Comparison of ENCODE assay signal across 8 cellular contexts in genomic region chr1:150548632-150549495, GRCh38. TPM values are rescaled to one million over a fixed set of nuclear protein-coding genes. Genes with fewer than 3 reads are reported as not detected.
A peak's percentile ranks its signal among the peaks of the same experiment; 100 is the strongest.
DNase-seq lines count a peak whose midpoint lies in the region; ATAC-seq, FAIRE-seq and TF ChIP-seq lines count a peak whose summit lies in the region.

TSS of gene ADAMTSL4 (plus strand) at chr1:150549408. CDS start at chr1:150552289, 2,881 bp downstream.

- H2BK12ac ChIP-seq in H1 (ENCODE audit: low read depth, low read length): peak within 1 kb of the TSS; percentile 50; the same call in 1 of the 2 replicates

- H3K27ac ChIP-seq in H1 (ENCODE audit: low read depth, low read length) (no peak within 1 kb of the TSS), tibial nerve (peak within 1 kb of the TSS; percentile 84 to 99 (median 97))

- peak within 1 kb of the TSS; percentile 32; the same call in 1 of the 2 replicates for H3K18ac ChIP-seq in H1 (ENCODE audit: extremely low read depth, low read length)

- H3K14ac ChIP-seq in H1 (ENCODE audit: insufficient read length): no peak within 1 kb of the TSS

- peak within 1 kb of the TSS; percentile 83 for H4K8ac ChIP-seq in H1 (ENCODE audit: extremely low read depth, insufficient read depth, low read length)

- POLR2A ChIA-PET in H1 (lab: Charles Lee; ENCODE audit: partially characterized antibody): interaction anchor here (0.7 to 43.7 kb wide), 9 partner anchors 12 to 449 kb away, joined by 3 to 1380 read pairs (median 9); partner anchors contain the start of genes ENSA, FALEC and MCL1

- 4% methylated on average over 45 of the region's 91 CpGs; no CpG with 5 or more reads in 1 of the 2 experiments for WGBS in H1 (ENCODE audit: extremely low coverage in 1 of 2, insufficient coverage in 1 of 2, insufficient read length in 1 of 2, insufficient replicate concordance in 2 of 2, low coverage in 1 of 2, low lambda C conversion rate in 2 of 2, missing lambda C conversion rate in 1 of 2), 2 experiments
- 0% methylated on average over 50 to 66 of the region's 91 CpGs for WGBS in tibial nerve, 2 donors

- no peak within 1 kb of the TSS for H3K56ac ChIP-seq in H1 (replicated peaks; ENCODE audit: insufficient read length, low read depth, low read length)

- TF ChIP-seq CTCF in Loucy (conservative IDR thresholded peaks at IDR 0.05; ENCODE audit: low read length): no peak
- TF ChIP-seq CTCF in H1 (IDR thresholded peaks at IDR 0.05; ENCODE audit: control extremely low read depth in 1 of 3, insufficient read depth in 1 of 3, low read depth in 1 of 3, low read length in 3 of 3): no peak
- peak in 2 of 5 experiments; percentile 35 to 43 for TF ChIP-seq CTCF in tibial nerve (IDR thresholded peaks at IDR 0.05)

- H3K79me2 ChIP-seq in Loucy (ENCODE audit: insufficient read depth, low read length) (no peaks in the 10 kb centered on the region), H1 (ENCODE audit: control insufficient read depth in 1 of 2, insufficient read depth in 2 of 2, low read length in 2 of 2) (no peaks in the 10 kb centered on the region)

- DNase-seq in AG08395 (ENCODE audit: low spot score) (peak; percentile 76), GM12892 (ENCODE audit: insufficient read length) (peak; percentile 75), T1000 (lab: John Stamatoyannopoulos, UW) (peak; percentile 67), H1 (ENCODE audit: low read depth in 1 of 2, low spot score in 2 of 2) (no peak), medulla oblongata (ENCODE audit: extremely low spot score) (peak; percentile 38), tibial nerve (ENCODE audit: low spot score in 2 of 2) (no peak)

- TF ChIP-seq POLR2A in GM12892 (IDR thresholded peaks at IDR 0.05; ENCODE audit: low read depth, low read length) (no peak), H1 (IDR thresholded peaks at IDR 0.05; ENCODE audit: control extremely low read depth in 1 of 2, low read depth in 2 of 2, low read length in 2 of 2) (no peak), tibial nerve (IDR thresholded peaks at IDR 0.05) (peak in 1 of 2 donors; percentile 14)

- H3K79me1 ChIP-seq in H1 (ENCODE audit: low read depth, low read length): no peaks in the 10 kb centered on the region

- H2BK20ac ChIP-seq in H1 (ENCODE audit: low read length): no peak within 1 kb of the TSS

- no peak within 1 kb of the TSS for H4K5ac ChIP-seq in H1 (ENCODE audit: insufficient read length, low read depth, low read length)

- H3K4ac ChIP-seq in H1 (replicated peaks; ENCODE audit: insufficient read length, low read depth, low read length): peak within 1 kb of the TSS; percentile 78

- H2AK5ac ChIP-seq in H1 (ENCODE audit: low read depth, low read length): 0 out of 2 replicates have a peak within 1 kb of the TSS, but pooled peaks have one; percentile 41

- peaks cover 5% of the 10 kb centered on the region; the same call in 1 of the 2 replicates for H3K23me2 ChIP-seq in H1 (ENCODE audit: low read depth, low read length)

- H3K36me3 ChIP-seq in Loucy (ENCODE audit: insufficient read depth, low read length): no peaks in the 10 kb centered on the region
- no peaks in the 10 kb centered on the region for H3K36me3 ChIP-seq in H1 (ENCODE audit: control insufficient read depth in 2 of 4, insufficient read depth in 4 of 4, low read length in 3 of 4)
- no peaks in the 10 kb centered on the region for H3K36me3 ChIP-seq in tibial nerve

- H3K9me2 ChIP-seq in Loucy (replicated peaks; ENCODE audit: low read depth, low read length): no peaks in the 10 kb centered on the region

- H3K4me1 ChIP-seq in Loucy (ENCODE audit: insufficient read depth, low read length, poor library complexity, severe bottlenecking) (no peaks in the 10 kb centered on the region), H1 (replicated peaks in 1 of 4; ENCODE audit: control insufficient read depth in 3 of 4, insufficient read depth in 4 of 4, low read length in 3 of 4) (peaks cover 2 to 19% (median 11%) of the 10 kb centered on the region in 4 experiments), tibial nerve (peaks cover 0 to 56% (median 33%) of the 10 kb centered on the region in 4 donors)

- peak within 1 kb of the TSS; percentile 87 for H2BK120ac ChIP-seq in H1 (replicated peaks; ENCODE audit: low read depth, low read length)

- no peak within 1 kb of the TSS for H2BK15ac ChIP-seq in H1 (ENCODE audit: low read length)

- H3K4me3 ChIP-seq in Loucy (ENCODE audit: low read length, poor library complexity, severe bottlenecking) (peak within 1 kb of the TSS; percentile 29), H1 (ENCODE audit: extremely low read depth in 1 of 4, insufficient read depth in 2 of 4, low read depth in 3 of 4, low read length in 4 of 4) (peak within 1 kb of the TSS; percentile 51 to 65 (median 53)), tibial nerve (peak within 1 kb of the TSS; percentile 64 to 78 (median 74))

- H2AFZ ChIP-seq in Loucy (ENCODE audit: low read length): peak within 1 kb of the TSS; percentile 60; the same call in 1 of the 2 replicates
- H2AFZ ChIP-seq in H1 (ENCODE audit: low read length): peak within 1 kb of the TSS; percentile 95; the same call in 1 of the 2 replicates

- H3K9me3 ChIP-seq in Loucy (ENCODE audit: insufficient read depth, low read depth, low read length) (no peaks in the 10 kb centered on the region), H1 (ENCODE audit: insufficient read depth in 2 of 2, low read depth in 1 of 2, low read length in 1 of 2) (no peaks in the 10 kb centered on the region), tibial nerve (no peaks in the 10 kb centered on the region)

- H3K9ac ChIP-seq in Loucy (ENCODE audit: low read depth, low read length, poor library complexity, severe bottlenecking): no peak within 1 kb of the TSS
- H3K9ac ChIP-seq in H1 (replicated peaks in 1 of 4; ENCODE audit: extremely low read depth in 1 of 4, low read depth in 3 of 4, low read length in 3 of 4): peak within 1 kb of the TSS in 3 of 4 experiments; percentile 27 to 71 (median 35); a peak in 5 of 7 replicates

- no peak for FAIRE-seq in GM12892 (lab: Jason Lieb, UNC)
- FAIRE-seq in H1 (lab: Jason Lieb, UNC): no peak

- H2BK5ac ChIP-seq in H1 (ENCODE audit: low read depth, low read length): no peak within 1 kb of the TSS

- no peaks in the 10 kb centered on the region for H3K27me3 ChIP-seq in Loucy (ENCODE audit: insufficient read depth, low read length, poor library complexity, severe bottlenecking)
- H3K27me3 ChIP-seq in H1 (replicated peaks in 1 of 4; ENCODE audit: control insufficient read depth in 3 of 4, extremely low read depth in 1 of 4, insufficient read depth in 3 of 4, low read length in 3 of 4): peaks cover 0 to 19% (median 10%) of the 10 kb centered on the region in 4 experiments; a peak in 5 of 7 replicates
- H3K27me3 ChIP-seq in tibial nerve: no peaks in the 10 kb centered on the region

- H4K91ac ChIP-seq in H1 (replicated peaks; ENCODE audit: insufficient read length, low read length): peak within 1 kb of the TSS; percentile 65

- no peaks in the 10 kb centered on the region for H4K20me1 ChIP-seq in Loucy (ENCODE audit: insufficient read depth, low read length, poor library complexity, severe bottlenecking)
- H4K20me1 ChIP-seq in H1 (replicated peaks in 1 of 2; ENCODE audit: control insufficient read depth in 1 of 2, insufficient read depth in 2 of 2, low read length in 2 of 2): peaks cover 1 to 2% of the 10 kb centered on the region in 2 experiments

- CTCF ChIA-PET in H1 (lab: Charles Lee; ENCODE audit: partially characterized antibody): interaction anchor here (0.6 to 6.3 kb wide), 9 partner anchors 9 to 150 kb away, joined by 3 to 65 read pairs (median 3); no protein-coding TSS in a partner anchor

- no peak within 1 kb of the TSS for H3K23ac ChIP-seq in H1 (ENCODE audit: insufficient read length)

- TF ChIP-seq RAD21 in H1 (IDR thresholded peaks at IDR 0.05 in 1 of 2, conservative IDR thresholded peaks at IDR 0.05 in 1 of 2; ENCODE audit: low read depth in 2 of 2, low read length in 2 of 2): no peak

- H3F3A ChIP-seq in Loucy (ENCODE audit: low read depth): no peaks in the 10 kb centered on the region

- TF ChIP-seq EP300 in H1 (IDR thresholded peaks at IDR 0.05; ENCODE audit: borderline replicate concordance in 1 of 2, low read depth in 2 of 2, low read length in 2 of 2) (no peak), tibial nerve (IDR thresholded peaks at IDR 0.05) (peak in 1 of 2 donors; percentile 38)

- H3K4me2 ChIP-seq in Loucy (ENCODE audit: low read depth, low read length, poor library complexity, severe bottlenecking): peak within 1 kb of the TSS; percentile 30
- peak within 1 kb of the TSS; percentile 96 to 97 for H3K4me2 ChIP-seq in H1 (ENCODE audit: insufficient read depth in 1 of 2, low read depth in 2 of 2, low read length in 2 of 2)

- ATAC-seq in GM18861 (IDR thresholded peaks at IDR 0.05; ENCODE audit: unreplicated experiment): no peak

TF ChIP-seq in H1, 55 proteins besides CTCF, POLR2A, EP300 and RAD21 (continues in another document):
- TF ChIP-seq YY1 (IDR thresholded peaks at IDR 0.05; ENCODE audit: low read depth, low read length): no peak
- TF ChIP-seq E2F6 (IDR thresholded peaks at IDR 0.05): peak; percentile 74
- no peak for TF ChIP-seq NANOG (IDR thresholded peaks at IDR 0.05; ENCODE audit: insufficient read depth, low read depth, low read length, poor library complexity, severe bottlenecking)
- peak in 1 of 2 experiments; percentile 30; a peak in 1 of 4 replicates for TF ChIP-seq SIN3A (conservative IDR thresholded peaks at IDR 0.05 in 1 of 2, IDR thresholded peaks at IDR 0.05 in 1 of 2; ENCODE audit: low read depth in 1 of 2, low read length in 2 of 2)
- no peak for TF ChIP-seq TAF7 (optimal IDR thresholded peaks at IDR 0.05; ENCODE audit: borderline replicate concordance, low read depth, low read length)
- peak; percentile 32 for TF ChIP-seq EZH2 (IDR thresholded peaks at IDR 0.05; ENCODE audit: low read depth, low read length, severe bottlenecking)
- no peak for TF ChIP-seq EGR1 (IDR thresholded peaks at IDR 0.05; ENCODE audit: borderline replicate concordance, low read depth, low read length)

RNA-seq across cellular contexts. Expression of gene ADAMTSL4, which starts in this region (rescaled TPM):
- 0.49 TPM for polyA plus RNA-seq in GM12892 (2012; ENCODE audit: missing spikeins)
- total RNA-seq in H1 (2021; fragmentation: NEBNext Ultra II Directional; extraction: Animal tissue kit (Norgen Biotek cat#: 25700)): 5.3 and 5.4 TPM in 2 replicates
- polyA plus RNA-seq in H1 (2011; rRNA removed): 4.2 and 5.9 TPM in 2 replicates
- 3.1 TPM for polyA plus RNA-seq in H1 (2011; cell fraction: cytosol; rRNA removed)
- 26.7 TPM for polyA plus RNA-seq in H1 (2011; cell fraction: nucleus; rRNA removed)
- polyA plus RNA-seq in H1 (2012, experiment 1 of 2): 4.9 to 7.2 TPM (median 6.7 TPM) in 4 replicates
- polyA plus RNA-seq in H1 (2012, experiment 2 of 2): 3.8 TPM
- 9.2 TPM for polyA plus RNA-seq in H1 (2013, experiment 1 of 2)
- polyA plus RNA-seq in H1 (2013, experiment 2 of 2): 8.1 TPM
- polyA minus RNA-seq in H1 (2011; rRNA and poly(A)+ RNA removed): 0.73 and 0.85 TPM in 2 replicates
- 2.6 TPM for polyA minus RNA-seq in H1 (2011; cell fraction: cytosol; rRNA and poly(A)+ RNA removed)
- polyA minus RNA-seq in H1 (2011; cell fraction: nucleus; rRNA and poly(A)+ RNA removed): 3.5 TPM
- 100 to 1,000 TPM in 2 of 4 donors, 10 to 100 TPM in 2; 54.4 to 132 (median 93.2) TPM for total RNA-seq in tibial nerve

Comparison
In these comparisons a context has a peak if more than half of its experiments do, and no peak if none do; other contexts are left out.
1. DNase-seq: peak in AG08395 (single experiment), GM12892 (single experiment), T1000 (single experiment) and medulla oblongata (single experiment); none in H1 (0 of 2) and tibial nerve (0 of 2).
2. Peak in every context shown above with its lines, with median percentiles within 50 percentile points of each other: H3K4me3 ChIP-seq.